ENCODE assay signal across 2 cellular contexts in the genomic region with DNA sequence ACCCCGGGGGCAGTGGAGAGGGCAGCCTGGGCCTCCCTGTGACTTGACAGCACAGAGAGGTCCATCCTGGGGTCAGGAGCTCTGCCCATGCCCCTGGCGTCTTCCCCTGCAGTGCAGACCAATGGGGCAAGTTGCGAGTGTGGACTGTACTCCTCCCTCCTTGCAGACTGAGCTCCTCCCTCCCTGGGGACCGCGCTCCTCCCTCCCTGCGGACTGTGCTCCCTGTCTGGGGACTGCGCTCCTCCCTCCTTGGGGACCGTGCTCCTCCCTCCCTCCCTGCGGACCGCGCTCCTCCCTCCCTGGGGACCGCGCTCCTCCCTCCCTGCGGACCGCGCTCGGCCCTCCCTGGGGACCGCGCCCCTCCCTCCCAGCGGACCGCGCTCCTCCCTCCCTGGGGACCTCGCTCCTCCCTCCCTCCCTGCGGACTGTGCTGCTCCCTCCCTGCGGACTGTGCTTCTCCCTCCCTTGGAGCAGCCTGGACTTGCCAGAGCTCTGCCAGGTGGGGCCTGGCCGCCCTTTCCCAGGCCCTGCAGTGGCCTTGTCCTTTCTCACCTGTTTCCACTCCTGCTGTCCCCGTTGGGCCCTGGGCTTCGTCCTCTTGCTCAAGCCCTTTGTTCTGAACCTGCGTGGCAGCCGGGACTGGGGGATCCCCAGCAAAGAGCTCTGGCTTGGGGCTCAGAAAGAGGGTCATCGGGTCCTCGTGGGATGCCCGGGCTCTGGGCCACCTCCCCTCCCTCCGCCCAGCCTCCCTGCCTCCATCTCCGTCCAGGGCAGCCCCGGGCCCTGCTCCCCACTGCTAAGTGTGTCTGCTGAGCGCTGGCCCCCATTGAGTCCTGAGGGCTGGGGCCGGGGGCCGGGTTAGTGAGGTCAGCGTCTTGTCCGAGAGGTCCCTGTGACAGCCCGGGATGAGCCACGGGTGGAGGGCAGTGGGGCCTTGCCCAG.
TF ChIP-seq lines count a peak whose summit lies in the region.

No MANE protein-coding gene starts in this region.

TF ChIP-seq in IMR-90, 13 proteins besides CTCF, POLR2A, EP300 and RAD21:
- TF ChIP-seq NFE2L2 (IDR thresholded peaks at IDR 0.05; ENCODE audit: low read depth, low read length), result no peak
- no peak for TF ChIP-seq MAFK (IDR thresholded peaks at IDR 0.05; ENCODE audit: low read depth, low read length)
- TF ChIP-seq, protein P1, sequence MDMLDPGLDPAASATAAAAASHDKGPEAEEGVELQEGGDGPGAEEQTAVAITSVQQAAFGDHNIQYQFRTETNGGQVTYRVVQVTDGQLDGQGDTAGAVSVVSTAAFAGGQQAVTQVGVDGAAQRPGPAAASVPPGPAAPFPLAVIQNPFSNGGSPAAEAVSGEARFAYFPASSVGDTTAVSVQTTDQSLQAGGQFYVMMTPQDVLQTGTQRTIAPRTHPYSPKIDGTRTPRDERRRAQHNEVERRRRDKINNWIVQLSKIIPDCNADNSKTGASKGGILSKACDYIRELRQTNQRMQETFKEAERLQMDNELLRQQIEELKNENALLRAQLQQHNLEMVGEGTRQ (IDR thresholded peaks at IDR 0.05; ENCODE audit: low read depth, low read length), result no peak
- no peak for TF ChIP-seq CHD1 (IDR thresholded peaks at IDR 0.05; ENCODE audit: low read depth, low read length)
- TF ChIP-seq RFX5 (IDR thresholded peaks at IDR 0.05; ENCODE audit: low read depth, low read length), result no peak
- no peak for TF ChIP-seq RCOR1 (IDR thresholded peaks at IDR 0.05; ENCODE audit: insufficient replicate concordance, low read length)
- TF ChIP-seq BHLHE40 (IDR thresholded peaks at IDR 0.05; ENCODE audit: low read depth, low read length), result no peak
- TF ChIP-seq FOS (IDR thresholded peaks at IDR 0.05; ENCODE audit: low read depth, low read length), result no peak
TF ChIP-seq in IMR-90: peak in this region for 0.

TF ChIP-seq in GM12878, 131 proteins besides CTCF, POLR2A, EP300 and RAD21:
- TF ChIP-seq MEF2B (IDR thresholded peaks at IDR 0.05; ENCODE audit: partially characterized antibody, poor library complexity, severe bottlenecking) (peak; percentile 29), NFXL1 (IDR thresholded peaks at IDR 0.05; ENCODE audit: borderline replicate concordance) (peak; percentile 76; the same call in 1 of the 2 replicates), ZBTB4 (CRISPR knock-in tag; IDR thresholded peaks at IDR 0.05) (no peak)
